In the genomic region with DNA sequence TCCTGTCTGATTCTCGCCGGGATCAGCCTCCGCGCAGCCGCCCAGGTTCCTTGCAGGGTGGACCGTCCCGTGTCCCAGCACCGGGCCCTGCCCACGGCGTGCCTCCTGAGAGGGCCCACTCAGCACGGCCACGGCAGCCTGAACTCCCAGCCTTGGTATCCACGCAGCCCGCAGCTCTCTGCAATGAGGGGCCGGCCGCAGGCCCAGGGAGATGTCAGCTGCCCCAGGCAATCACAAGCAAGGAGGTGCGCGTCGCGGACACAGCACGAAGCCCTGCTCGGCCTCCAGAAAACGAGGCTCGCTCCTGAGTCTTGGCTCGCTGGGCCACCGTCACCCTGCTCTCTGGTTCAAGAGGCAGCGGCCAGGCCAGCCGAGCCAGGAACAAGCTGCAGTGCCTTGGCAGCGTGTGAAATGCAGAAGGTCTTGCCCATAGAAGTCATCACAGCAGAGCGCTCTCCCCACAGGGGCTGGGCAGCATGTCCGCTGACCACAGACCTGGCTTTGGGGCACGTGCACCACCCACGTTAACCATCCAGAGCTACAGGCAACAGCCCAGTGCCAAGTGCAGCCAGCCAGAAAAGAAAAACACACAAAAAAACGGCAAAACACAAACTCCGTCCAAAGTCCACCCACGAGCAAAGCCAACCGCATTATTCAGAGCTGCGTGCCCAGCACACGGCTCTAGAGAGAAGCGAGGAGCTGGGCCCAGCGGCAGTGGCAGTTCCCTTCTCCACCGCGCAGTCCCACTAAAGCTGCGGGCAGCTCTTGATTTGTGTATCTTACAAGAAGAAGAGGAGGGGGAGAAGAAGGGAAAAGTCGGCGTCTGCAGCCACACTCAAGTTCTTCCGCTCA, we compare ENCODE assay signal across 1 cellular context.
TF ChIP-seq lines count a peak whose summit lies in the region.

No MANE protein-coding gene starts in this region.

TF ChIP-seq in H1, 55 proteins besides CTCF, POLR2A, EP300 and RAD21:
- TF ChIP-seq KDM5A (IDR thresholded peaks at IDR 0.05; ENCODE audit: low read length): no peak
- no peak for TF ChIP-seq TEAD4 (IDR thresholded peaks at IDR 0.05; ENCODE audit: low read depth, low read length)
- no peak for TF ChIP-seq ASH2L (IDR thresholded peaks at IDR 0.05; ENCODE audit: low read length)
- no peak for TF ChIP-seq SIN3A (conservative IDR thresholded peaks at IDR 0.05 in 1 of 2, IDR thresholded peaks at IDR 0.05 in 1 of 2; ENCODE audit: low read depth in 1 of 2, low read length in 2 of 2)
- no peak for TF ChIP-seq GABPA (IDR thresholded peaks at IDR 0.05; ENCODE audit: borderline replicate concordance, insufficient read depth, low read length)
- TF ChIP-seq RXRA (IDR thresholded peaks at IDR 0.05; ENCODE audit: insufficient read depth, low read depth, low read length): no peak
- TF ChIP-seq CBX5 (IDR thresholded peaks at IDR 0.05; ENCODE audit: low read depth, low read length): no peak
- TF ChIP-seq, protein P1, sequence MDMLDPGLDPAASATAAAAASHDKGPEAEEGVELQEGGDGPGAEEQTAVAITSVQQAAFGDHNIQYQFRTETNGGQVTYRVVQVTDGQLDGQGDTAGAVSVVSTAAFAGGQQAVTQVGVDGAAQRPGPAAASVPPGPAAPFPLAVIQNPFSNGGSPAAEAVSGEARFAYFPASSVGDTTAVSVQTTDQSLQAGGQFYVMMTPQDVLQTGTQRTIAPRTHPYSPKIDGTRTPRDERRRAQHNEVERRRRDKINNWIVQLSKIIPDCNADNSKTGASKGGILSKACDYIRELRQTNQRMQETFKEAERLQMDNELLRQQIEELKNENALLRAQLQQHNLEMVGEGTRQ (IDR thresholded peaks at IDR 0.05; ENCODE audit: low read length): no peak
- no peak for TF ChIP-seq CREB1 (IDR thresholded peaks at IDR 0.05)
- no peak for TF ChIP-seq POU5F1 (IDR thresholded peaks at IDR 0.05; ENCODE audit: low read depth, low read length)
- no peak for TF ChIP-seq KDM4A (IDR thresholded peaks at IDR 0.05; ENCODE audit: low read depth, low read length, severe bottlenecking)
- no peak for TF ChIP-seq MAFK (IDR thresholded peaks at IDR 0.05; ENCODE audit: low read depth, low read length)
TF ChIP-seq in H1: peak in this region for 0.
